In genomic region chr9:3769646-3770045, GRCh38 we compare ENCODE assay signal across 14 cellular contexts.
"Had no signal": no experiment of that assay in that cellular context is flagged by ENCODE, and none has a peak within 500 bp of the region (broad histone marks: within the 10 kb centered on the region; RNA-seq: fewer than 3 reads in every experiment).

No MANE protein-coding gene starts in this region.

- H3K27me3 ChIP-seq: brain microvascular endothelial cell, dorsolateral prefrontal cortex, left lung, testis had no signal

- H3K27ac ChIP-seq: brain microvascular endothelial cell, dorsolateral prefrontal cortex, left lung, testis had no signal

- H3K36me3 ChIP-seq: brain microvascular endothelial cell, left lung had no signal

- H3K9me3 ChIP-seq: left lung, testis had no signal

- H3K4me1 ChIP-seq: left lung, testis had no signal

- FAIRE-seq: keratinocyte had no signal

- DNase-seq: activated CD4-positive, alpha-beta T cell treated with anti-CD3 and anti-CD28 coated beads, Interleukin-2, amount 10 ng/mL, durations not matched to agents 7 days and 5 days; activated CD4-positive, CD25-positive, alpha-beta regulatory T cell; activated gamma-delta T cell treated with Interleukin-2 at 50 U/mL for 16 hours; amygdala; brain microvascular endothelial cell; dorsolateral prefrontal cortex; hippocampal formation; left lung; stimulated activated CD4-positive, alpha-beta T cell treated with anti-CD3 and anti-CD28 coated beads, Interleukin-4, amount 100 ng/mL, for 4 hours; stimulated activated CD8-positive, alpha-beta memory T cell treated with anti-CD3 and anti-CD28 coated beads, Interleukin-4, amount 100 ng/mL, for 48 hours; stimulated activated naive CD4-positive, alpha-beta T cell treated with Interleukin-2 at 50 U/mL for 16 hours; testis had no signal

- H3K4me3 ChIP-seq: dorsolateral prefrontal cortex, left lung, skin epidermis, testis had no signal
